4 cellular contexts compared by ENCODE assay signal in the genomic region with DNA sequence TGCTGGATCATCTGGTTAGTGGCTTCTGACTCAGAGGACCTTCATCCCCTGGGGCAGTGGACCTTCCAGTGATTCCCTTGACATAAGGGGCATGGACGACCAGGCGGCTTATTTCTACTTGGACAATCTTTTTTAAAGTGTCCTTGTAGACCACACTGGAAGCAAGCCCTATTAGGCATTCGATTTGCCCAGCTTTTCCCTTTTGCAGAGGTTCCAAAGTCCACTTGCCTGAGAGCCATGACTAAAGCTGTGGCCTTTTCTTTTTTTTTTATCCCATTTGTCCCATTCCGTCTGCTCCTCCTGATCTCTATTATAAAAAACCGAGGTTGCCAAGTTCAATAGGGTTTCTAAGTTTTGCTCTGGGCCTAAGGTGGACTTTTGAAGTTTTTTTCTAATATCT. TPM values are rescaled to one million over a fixed set of nuclear protein-coding genes. Genes with fewer than 3 reads are reported as not detected.
"Had no signal": no experiment of that assay in that cellular context is flagged by ENCODE, and none has a peak within 500 bp of the region (broad histone marks: within the 10 kb centered on the region; RNA-seq: fewer than 3 reads in every experiment).

No MANE protein-coding gene starts in this region.

RNA-seq across cellular contexts. Expression of gene HIGD1C, which starts 43.9 kb away (rescaled TPM):
- total RNA-seq: GM23338, H1, H9, HT-29 had no signal
- polyA plus RNA-seq: GM23338, H1 had no signal
